ENCODE assay signal across 15 cellular contexts in the genomic region with DNA sequence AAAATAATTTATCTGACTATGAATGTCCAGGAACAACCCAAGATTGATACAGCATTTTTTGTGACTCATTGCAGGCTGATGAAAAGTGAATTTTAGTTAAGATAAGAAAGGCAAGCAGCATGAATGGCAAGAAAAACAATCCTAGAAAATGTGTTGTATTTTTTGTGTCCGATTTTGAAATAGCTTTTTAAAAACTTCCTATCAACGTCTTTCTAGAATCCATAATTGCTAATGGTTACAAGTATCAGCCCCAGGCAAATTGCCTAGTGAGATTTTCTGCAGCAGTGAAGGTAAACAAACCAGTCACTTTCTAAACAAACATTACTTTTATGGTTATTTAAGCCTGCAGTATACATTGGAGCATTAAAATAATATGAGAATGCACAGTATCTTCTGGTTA.
DNase-seq lines count a peak whose midpoint lies in the region; ATAC-seq and TF ChIP-seq lines count a peak whose summit lies in the region.
"Had no signal": no experiment of that assay in that cellular context is flagged by ENCODE, and none has a peak within 500 bp of the region (broad histone marks: within the 10 kb centered on the region; RNA-seq: fewer than 3 reads in every experiment).

No MANE protein-coding gene starts in this region.

- CTCF ChIA-PET in activated CD8-positive, alpha-beta T cell treated with anti-CD3 and anti-CD28 coated beads for 36 hours (lab: Charles Lee), result no interaction called here

- H3K27me3 ChIP-seq in MG63 (no peaks in the 10 kb centered on the region), SJSA1 (replicated peaks) (no peaks in the 10 kb centered on the region)

- no peak for TF ChIP-seq CTCF in type B pancreatic cell (conservative IDR thresholded peaks at IDR 0.05)
- TF ChIP-seq CTCF in activated CD8-positive, alpha-beta T cell treated with anti-CD3 and anti-CD28 coated beads for 36 hours (IDR thresholded peaks at IDR 0.05), result no peak

- H3K4me1 ChIP-seq in SJSA1 (replicated peaks), result peaks cover 50% of the 10 kb centered on the region

- peaks cover 8% of the 10 kb centered on the region; the same call in 1 of the 2 replicates for H3K36me3 ChIP-seq in MG63
- peaks cover 19% of the 10 kb centered on the region for H3K36me3 ChIP-seq in SJSA1
- H3K36me3 ChIP-seq: WERI-Rb-1 had no signal

- H3K9me3 ChIP-seq in MG63 (no peaks in the 10 kb centered on the region), SJSA1 (replicated peaks) (no peaks in the 10 kb centered on the region)

- ATAC-seq in activated CD8-positive, alpha-beta T cell treated with anti-CD3 and anti-CD28 coated beads for 36 hours, result no peak
- ATAC-seq: activated naive CD4-positive, alpha-beta T cell treated with anti-CD3 and anti-CD28 coated beads, Interleukin-2, amount 50 U/mL, for 72 hours; CD8-positive, alpha-beta T cell; esophagus mucosa had no signal

- peaks cover 43% of the 10 kb centered on the region for H3K4me1 Mint-ChIP-seq in type B pancreatic cell (ENCODE audit: unreplicated experiment)
- peaks cover 9% of the 10 kb centered on the region for H3K4me1 Mint-ChIP-seq in activated CD8-positive, alpha-beta T cell treated with anti-CD3 and anti-CD28 coated beads for 36 hours (ENCODE audit: low read depth)

- no peak overlapping the region for H3K4me3 Mint-ChIP-seq in type B pancreatic cell
- no peak overlapping the region for H3K4me3 Mint-ChIP-seq in activated CD8-positive, alpha-beta T cell treated with anti-CD3 and anti-CD28 coated beads for 36 hours
- H3K4me3 Mint-ChIP-seq: CD8-positive, alpha-beta T cell had no signal

- POLR2A ChIA-PET in activated CD8-positive, alpha-beta T cell treated with anti-CD3 and anti-CD28 coated beads for 36 hours (lab: Charles Lee), result no interaction called here

- H3K27me3 Mint-ChIP-seq in type B pancreatic cell, result no peaks in the 10 kb centered on the region
- no peaks in the 10 kb centered on the region for H3K27me3 Mint-ChIP-seq in activated CD8-positive, alpha-beta T cell treated with anti-CD3 and anti-CD28 coated beads for 36 hours

- no peaks in the 10 kb centered on the region for H3K9me3 Mint-ChIP-seq in type B pancreatic cell
- no peaks in the 10 kb centered on the region for H3K9me3 Mint-ChIP-seq in activated CD8-positive, alpha-beta T cell treated with anti-CD3 and anti-CD28 coated beads for 36 hours
- H3K9me3 Mint-ChIP-seq: activated naive CD4-positive, alpha-beta T cell treated with anti-CD3 and anti-CD28 coated beads, Interleukin-2, amount 50 U/mL, for 72 hours; CD8-positive, alpha-beta T cell had no signal

- H3K27ac Mint-ChIP-seq in type B pancreatic cell, result no peak overlapping the region
- H3K27ac Mint-ChIP-seq in activated CD8-positive, alpha-beta T cell treated with anti-CD3 and anti-CD28 coated beads for 36 hours, result no peak overlapping the region
- H3K27ac Mint-ChIP-seq: activated naive CD4-positive, alpha-beta T cell treated with anti-CD3 and anti-CD28 coated beads, Interleukin-2, amount 50 U/mL, for 72 hours; CD8-positive, alpha-beta T cell had no signal

- peak; percentile 73 for DNase-seq in DMS53 treated with DMSO at 0.1 percent for 48 hours (lab: John Stamatoyannopoulos, UW; ENCODE audit: unreplicated experiment)
- DNase-seq in MG63, result peak; percentile 56
- peak in 1 of 2 experiments; percentile 47 for DNase-seq in SJSA1 (ENCODE audit: low read depth in 1 of 2, low spot score in 2 of 2)
- DNase-seq in iris pigment epithelial cell (ENCODE audit: low read depth), result peak; percentile 52
- DNase-seq in activated naive CD4-positive, alpha-beta T cell (lab: John Stamatoyannopoulos, UW), result no peak
- no peak for DNase-seq in NCI-H524 (lab: John Stamatoyannopoulos, UW)
- no peak for DNase-seq in type B pancreatic cell (ENCODE audit: extremely low spot score, unreplicated experiment)
- no peak for DNase-seq in activated CD8-positive, alpha-beta T cell treated with anti-CD3 and anti-CD28 coated beads for 36 hours
- DNase-seq: activated CD8-positive, alpha-beta memory T cell treated with anti-CD3 and anti-CD28 coated beads, Interleukin-2, amount 50 U/mL, for 4 hours; CD8-positive, alpha-beta T cell; NCI-H1694 treated with DMSO at 0.1 percent for 48 hours; occipital lobe; WERI-Rb-1 had no signal

- H3K36me3 Mint-ChIP-seq in type B pancreatic cell, result peaks cover 14% of the 10 kb centered on the region
- peaks cover 9% of the 10 kb centered on the region for H3K36me3 Mint-ChIP-seq in activated CD8-positive, alpha-beta T cell treated with anti-CD3 and anti-CD28 coated beads for 36 hours (ENCODE audit: low read depth)

- H3K27ac ChIP-seq in SJSA1, result peak overlapping the region; percentile 23
- H3K27ac ChIP-seq: WERI-Rb-1 had no signal

- intact Hi-C loops in activated CD8-positive, alpha-beta T cell treated with anti-CD3 and anti-CD28 coated beads for 36 hours (cut with micrococcal nuclease), result no loop called here

- no peak overlapping the region for H3K4me3 ChIP-seq in MG63
- no peak overlapping the region for H3K4me3 ChIP-seq in SJSA1

Comparison
In these comparisons a context has a peak if more than half of its experiments do, and no peak if none do; other contexts are left out.
1. DNase-seq: peak in DMS53 treated with DMSO at 0.1 percent for 48 hours (single experiment), MG63 (single experiment) and iris pigment epithelial cell (single experiment); none in activated naive CD4-positive, alpha-beta T cell (0 of 4), NCI-H524 (0 of 2), type B pancreatic cell (single experiment) and activated CD8-positive, alpha-beta T cell treated with anti-CD3 and anti-CD28 coated beads for 36 hours (single experiment).